In genomic region chrX:18885317-18886004, GRCh38 we compare ENCODE assay signal across 8 cellular contexts.
A peak's percentile ranks its signal among the peaks of the same experiment; 100 is the strongest.
DNase-seq lines count a peak whose midpoint lies in the region; ATAC-seq and TF ChIP-seq lines count a peak whose summit lies in the region.

No MANE protein-coding gene starts in this region.

- 61% methylated on average over 8 of the region's 8 CpGs for WGBS in smooth muscle cell (ENCODE audit: low lambda C conversion rate)

- peak overlapping the region; percentile 60 to 92 (median 79) for H3K27ac Mint-ChIP-seq in CD4-positive, CD25-positive, alpha-beta regulatory T cell

- H3K9me3 Mint-ChIP-seq in CD4-positive, CD25-positive, alpha-beta regulatory T cell: peaks cover 0 to 3% (median 0%) of the 10 kb centered on the region in 7 donors

- H3K4me2 ChIP-seq in fibroblast of lung (ENCODE audit: extremely low read depth, insufficient read depth, low read length) (peak overlapping the region; percentile 64), smooth muscle cell (peak overlapping the region; percentile 82)

- H3K36me3 ChIP-seq in CD4-positive, CD25-positive, alpha-beta regulatory T cell (ENCODE audit: control insufficient read depth, insufficient read depth, low read length): no peaks in the 10 kb centered on the region
- H3K36me3 ChIP-seq in fibroblast of lung (ENCODE audit: control insufficient read depth, insufficient read depth, low read length) (no peaks in the 10 kb centered on the region), smooth muscle cell (ENCODE audit: low read depth) (no peaks in the 10 kb centered on the region)

- H3K9ac ChIP-seq in fibroblast of lung (ENCODE audit: insufficient read depth, low read length) (no peak overlapping the region), smooth muscle cell (ENCODE audit: low read depth) (no peak overlapping the region)

- H3K79me2 ChIP-seq in fibroblast of lung (ENCODE audit: control insufficient read depth, insufficient read depth, low read length) (no peaks in the 10 kb centered on the region), smooth muscle cell (ENCODE audit: low read depth) (no peaks in the 10 kb centered on the region)

- POLR2A ChIA-PET in RWPE1 (lab: Yijun Ruan, JAX; ENCODE audit: low non-redundant PET): no interaction called here

- H3K27me3 Mint-ChIP-seq in CD4-positive, CD25-positive, alpha-beta regulatory T cell: no peaks in the 10 kb centered on the region

- peak overlapping the region; percentile 58 for H3K4me3 ChIP-seq in CD4-positive, CD25-positive, alpha-beta regulatory T cell (ENCODE audit: low read depth, low read length)
- H3K4me3 ChIP-seq in fibroblast of lung (replicated peaks in 1 of 4; ENCODE audit: control extremely low read depth in 1 of 4, insufficient read depth in 1 of 4, low read depth in 3 of 4, low read length in 4 of 4): peak overlapping the region in 2 of 4 experiments; percentile 33 to 38
- peak overlapping the region; percentile 34 for H3K4me3 ChIP-seq in smooth muscle cell

- H3K36me3 Mint-ChIP-seq in CD4-positive, CD25-positive, alpha-beta regulatory T cell: no peaks in the 10 kb centered on the region

- peaks cover 7 to 39% (median 9%) of the 10 kb centered on the region in 4 donors for H3K4me1 Mint-ChIP-seq in CD4-positive, CD25-positive, alpha-beta regulatory T cell

- peak in 2 of 3 donors; percentile 6 to 35 for DNase-seq in CD4-positive, CD25-positive, alpha-beta regulatory T cell
- DNase-seq in RWPE1 (ENCODE audit: low spot score) (no peak), fibroblast of lung (ENCODE audit: low read depth in 2 of 2) (peak; percentile 34 to 45), smooth muscle cell (lab: John Stamatoyannopoulos, UW; ENCODE audit: unreplicated experiment) (no peak), foreskin keratinocyte (no peak), ACHN (no peak)

- H3F3A ChIP-seq in smooth muscle cell (ENCODE audit: low read depth): no peaks in the 10 kb centered on the region

- no peaks in the 10 kb centered on the region for H3K9me3 ChIP-seq in CD4-positive, CD25-positive, alpha-beta regulatory T cell (ENCODE audit: control insufficient read depth in 2 of 2, low read length in 2 of 2)
- no peaks in the 10 kb centered on the region for H3K9me3 ChIP-seq in fibroblast of lung (ENCODE audit: control insufficient read depth, insufficient read depth, low read depth, low read length)
- H3K9me3 ChIP-seq in smooth muscle cell (replicated peaks; ENCODE audit: low read depth): no peaks in the 10 kb centered on the region

- H3K4me1 ChIP-seq in CD4-positive, CD25-positive, alpha-beta regulatory T cell (ENCODE audit: control insufficient read depth, insufficient read depth, low read length, poor library complexity, severe bottlenecking): peaks cover 17% of the 10 kb centered on the region
- H3K4me1 ChIP-seq in fibroblast of lung (ENCODE audit: control insufficient read depth, extremely low read depth, insufficient read depth, low read length): peaks cover 6% of the 10 kb centered on the region
- H3K4me1 ChIP-seq in smooth muscle cell (ENCODE audit: low read depth): peaks cover 4% of the 10 kb centered on the region
- peaks cover 2% of the 10 kb centered on the region for H3K4me1 ChIP-seq in foreskin keratinocyte

- peak in 1 of 2 donors; percentile 33 for ATAC-seq in CD4-positive, CD25-positive, alpha-beta regulatory T cell (ENCODE audit: low read depth in 2 of 2)
- ATAC-seq in GM21526 (IDR thresholded peaks at IDR 0.05; ENCODE audit: low FRiP score, unreplicated experiment): peak; percentile 11
- ATAC-seq in foreskin keratinocyte: no peak
- ATAC-seq in HG03460 (IDR thresholded peaks at IDR 0.05; ENCODE audit: unreplicated experiment): no peak

- H4K20me1 ChIP-seq in fibroblast of lung (ENCODE audit: control insufficient read depth, extremely low read depth, insufficient read depth, low read length) (no peaks in the 10 kb centered on the region), smooth muscle cell (ENCODE audit: low read depth) (no peaks in the 10 kb centered on the region)

- no peaks in the 10 kb centered on the region for H3K27me3 ChIP-seq in CD4-positive, CD25-positive, alpha-beta regulatory T cell (ENCODE audit: control insufficient read depth, insufficient read depth, low read length)
- H3K27me3 ChIP-seq in fibroblast of lung (ENCODE audit: control insufficient read depth, insufficient read depth, low read length): no peaks in the 10 kb centered on the region
- no peaks in the 10 kb centered on the region for H3K27me3 ChIP-seq in smooth muscle cell (ENCODE audit: low read depth)
- H3K27me3 ChIP-seq in foreskin keratinocyte: no peaks in the 10 kb centered on the region

- TF ChIP-seq CTCF in RWPE1 (conservative IDR thresholded peaks at IDR 0.05; ENCODE audit: low read depth) (no peak), fibroblast of lung (conservative IDR thresholded peaks at IDR 0.05 in 1 of 2, IDR thresholded peaks at IDR 0.05 in 1 of 2; ENCODE audit: low read depth in 1 of 2, low read length in 2 of 2) (no peak), smooth muscle cell (IDR thresholded peaks at IDR 0.05; ENCODE audit: borderline replicate concordance, insufficient read depth, poor library complexity, severe bottlenecking) (no peak), foreskin keratinocyte (conservative IDR thresholded peaks at IDR 0.05) (no peak)

- CTCF ChIA-PET in RWPE1 (lab: Yijun Ruan, JAX): interaction anchor here (0.9 kb wide), 1 partner anchor 418 kb away, joined by 3 read pairs; no protein-coding TSS in a partner anchor

- H3K27ac ChIP-seq in CD4-positive, CD25-positive, alpha-beta regulatory T cell (ENCODE audit: insufficient read depth, low read length, poor library complexity, severe bottlenecking): peak overlapping the region; percentile 33
- H3K27ac ChIP-seq in RWPE1 (peak overlapping the region; percentile 90), fibroblast of lung (ENCODE audit: insufficient read depth, low read length) (no peak overlapping the region), smooth muscle cell (ENCODE audit: low read depth) (peak overlapping the region; percentile 42), foreskin keratinocyte (no peak overlapping the region)

- peak overlapping the region; percentile 70 to 93 (median 90) for H3K4me3 Mint-ChIP-seq in CD4-positive, CD25-positive, alpha-beta regulatory T cell

- H2AFZ ChIP-seq in fibroblast of lung (ENCODE audit: low read length) (no peak overlapping the region), smooth muscle cell (ENCODE audit: low read depth) (no peak overlapping the region)

- in situ Hi-C loops in ACHN (cut with HindIII; ENCODE audit: low pct_ligation_motif_present, low pct_unique_long_range_greater_than_20kb, low sequenced_read_pairs): no loop called here

Comparison
In these comparisons a context has a peak if more than half of its experiments do, and no peak if none do; other contexts are left out.
1. DNase-seq: peak in CD4-positive, CD25-positive, alpha-beta regulatory T cell (2 of 3) and fibroblast of lung (2 of 2); none in RWPE1 (single experiment), smooth muscle cell (single experiment), foreskin keratinocyte (0 of 2) and ACHN (single experiment).
2. H3K27ac ChIP-seq: peak in CD4-positive, CD25-positive, alpha-beta regulatory T cell (single experiment), RWPE1 (single experiment) and smooth muscle cell (single experiment); none in fibroblast of lung (single experiment) and foreskin keratinocyte (single experiment).